In the genomic region with DNA sequence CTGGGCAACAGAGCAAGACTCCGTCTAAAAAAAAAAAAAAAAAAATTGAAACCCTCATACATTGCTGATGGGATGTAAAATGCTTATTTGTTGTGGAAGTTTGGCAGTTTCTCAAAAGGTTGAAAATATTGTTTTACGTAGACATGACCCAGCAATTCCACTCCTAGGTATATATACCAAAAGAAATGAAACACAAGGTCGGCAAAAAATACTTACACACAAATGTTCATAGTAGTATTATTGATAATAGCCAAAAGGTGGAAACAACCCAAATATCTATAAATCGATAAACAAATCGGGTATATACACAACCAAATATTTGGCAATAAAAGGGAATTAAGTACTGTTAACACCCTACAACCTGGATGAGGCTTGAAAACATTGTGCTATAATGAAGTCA, we compare ENCODE assay signal across 18 cellular contexts. TPM values are rescaled to one million over a fixed set of nuclear protein-coding genes. Genes with fewer than 3 reads are reported as not detected.
DNase-seq lines count a peak whose midpoint lies in the region; ATAC-seq, FAIRE-seq and TF ChIP-seq lines count a peak whose summit lies in the region.
"Had no signal": no experiment of that assay in that cellular context is flagged by ENCODE, and none has a peak within 500 bp of the region (broad histone marks: within the 10 kb centered on the region; RNA-seq: fewer than 3 reads in every experiment).

No MANE protein-coding gene starts in this region.

- FAIRE-seq in HepG2 (lab: Jason Lieb, UNC) = no peak
- FAIRE-seq: H54 had no signal

- no peaks in the 10 kb centered on the region for H3K36me3 ChIP-seq in HepG2 (replicated peaks in 1 of 2; ENCODE audit: control insufficient read depth in 1 of 2, insufficient read depth in 2 of 2, low read length in 2 of 2)
- H3K36me3 ChIP-seq in right lobe of liver = no peaks in the 10 kb centered on the region
- H3K36me3 ChIP-seq: BE2C had no signal

- intact Hi-C loops in HepG2 (cut with micrococcal nuclease; ENCODE audit: unreplicated experiment) (no loop called here), right lobe of liver (cut with DNase I) (no loop called here)

- H3K9me3 ChIP-seq in HepG2 (ENCODE audit: low read length) (no peaks in the 10 kb centered on the region), right lobe of liver (no peaks in the 10 kb centered on the region)
- H3K9me3 ChIP-seq: BE2C had no signal

- no peak for TF ChIP-seq RAD21 in HepG2 (CRISPR knock-in tag; IDR thresholded peaks at IDR 0.05)

- H3K4me1 ChIP-seq in HepG2 (ENCODE audit: insufficient read depth, low read length) (no peaks in the 10 kb centered on the region), right lobe of liver (no peaks in the 10 kb centered on the region)
- H3K4me1 ChIP-seq: BE2C, Caco-2 had no signal

- H3K27ac ChIP-seq in HepG2 (ENCODE audit: extremely low read length, insufficient read depth, low read length) = no peak overlapping the region
- no peak overlapping the region for H3K27ac ChIP-seq in right lobe of liver
- H3K27ac ChIP-seq: HL-60 had no signal

- peaks cover 17% of the 10 kb centered on the region for H3K36me3 Mint-ChIP-seq in WTC11
- H3K36me3 Mint-ChIP-seq in neural crest cell (ENCODE audit: low read depth) = peaks cover 21% of the 10 kb centered on the region
- H3K36me3 Mint-ChIP-seq: CD4-positive, CD25-positive, alpha-beta regulatory T cell; IgD-negative memory B cell had no signal

- H3K27me3 Mint-ChIP-seq in WTC11 (ENCODE audit: low read depth) (no peaks in the 10 kb centered on the region), neural crest cell (ENCODE audit: low read depth) (peaks cover 6% of the 10 kb centered on the region)
- H3K27me3 Mint-ChIP-seq: CD4-positive, CD25-positive, alpha-beta regulatory T cell; IgD-negative memory B cell had no signal

- peaks cover 13% of the 10 kb centered on the region for H3K79me2 ChIP-seq in HepG2 (ENCODE audit: insufficient read depth, low read length)

- CTCF ChIA-PET in HepG2 (lab: Yijun Ruan, JAX; ENCODE audit: low intra/inter-chr PET ratio, low total read pairs) = no interaction called here
- CTCF ChIA-PET in WTC11 (lab: Charles Lee) = no interaction called here

- H3K4me3 ChIP-seq in HepG2 (replicated peaks in 1 of 3; ENCODE audit: insufficient read depth in 1 of 3, low read depth in 2 of 3, low read length in 3 of 3) (no peak overlapping the region), right lobe of liver (no peak overlapping the region)
- H3K4me3 ChIP-seq: GM23338 had no signal

- POLR2A ChIA-PET in HepG2 (lab: Yijun Ruan, JAX) (no interaction called here), WTC11 (lab: Charles Lee) (no interaction called here)

- H3K4me1 Mint-ChIP-seq in WTC11 = 0 out of 2 replicates have a peak, but pooled peaks cover 2% of the 10 kb centered on the region
- H3K4me1 Mint-ChIP-seq in neural crest cell = peaks cover 13% of the 10 kb centered on the region
- H3K4me1 Mint-ChIP-seq: GM23338 had no signal

- peak overlapping the region; percentile 92; the same call in 1 of the 2 replicates for H3K27ac Mint-ChIP-seq in WTC11
- H3K27ac Mint-ChIP-seq in neural crest cell (ENCODE audit: unreplicated experiment) = no peak overlapping the region
- H3K27ac Mint-ChIP-seq: CD4-positive, CD25-positive, alpha-beta regulatory T cell; GM23338 had no signal

- peaks cover 37% of the 10 kb centered on the region for H3K9me3 Mint-ChIP-seq in WTC11
- peaks cover 10% of the 10 kb centered on the region for H3K9me3 Mint-ChIP-seq in neural crest cell
- H3K9me3 Mint-ChIP-seq: IgD-negative memory B cell had no signal

- no peak overlapping the region for H3K4me2 ChIP-seq in HepG2 (ENCODE audit: low read depth, low read length)
- H3K4me2 ChIP-seq: GM23338 had no signal

- TF ChIP-seq POLR2A in HepG2 (IDR thresholded peaks at IDR 0.05; ENCODE audit: insufficient read depth in 1 of 2, low read depth in 2 of 2, low read length in 2 of 2) (no peak), right lobe of liver (IDR thresholded peaks at IDR 0.05) (no peak)

- DNase-seq in HepG2 (ENCODE audit: low spot score) (no peak), right lobe of liver (no peak), WTC11 (ENCODE audit: low spot score) (no peak), neural crest cell (ENCODE audit: low read depth, low spot score) (no peak), iPS-NIHi7 (ENCODE audit: extremely low spot score) (no peak)
- DNase-seq in stimulated activated naive CD4-positive, alpha-beta T cell treated with Interleukin-2 at 50 U/mL for 16 hours (lab: John Stamatoyannopoulos, UW) = no peak
- DNase-seq: ACHN; BE2C; C1 segment of cervical spinal cord; Caco-2; CD4-positive, CD25-positive, alpha-beta regulatory T cell; DMS79 treated with DMSO at 0.1 percent for 48 hours; GF-D8; HCEC 1CT had no signal

- H4K20me1 ChIP-seq in HepG2 (ENCODE audit: insufficient read depth, low read length) = no peaks in the 10 kb centered on the region

- WGBS in HepG2 (ENCODE audit: low lambda C conversion rate) = 90% methylated on average over 5 of the region's 5 CpGs
- WGBS in right lobe of liver (ENCODE audit: insufficient coverage, low coverage, low lambda C conversion rate, missing lambda C conversion rate) = 90% methylated on average over 5 of the region's 5 CpGs

- in situ Hi-C loops in HepG2 (cut with HindIII; ENCODE audit: extremely low pct_ligation_motif_present, low pct_unique_long_range_greater_than_20kb) = no loop called here

- H3K9ac ChIP-seq in HepG2 (ENCODE audit: insufficient read depth, low read depth, low read length) = no peak overlapping the region

- ATAC-seq in HepG2 = no peak
- no peak for ATAC-seq in right lobe of liver
- no peak for ATAC-seq in WTC11
- ATAC-seq: GM23338 had no signal

- BruUV-seq in HepG2 (replicated peaks; lab: Mats Ljungman, UMichigan) = no TSS peak

- H2AFZ ChIP-seq in HepG2 (ENCODE audit: low read length) = no peak overlapping the region
- H2AFZ ChIP-seq: GM23338 had no signal

- H3K27me3 ChIP-seq in HepG2 (ENCODE audit: control insufficient read depth in 1 of 2, insufficient read depth in 2 of 2, low read length in 2 of 2) = no peaks in the 10 kb centered on the region; a peak in 1 of 5 replicates
- H3K27me3 ChIP-seq in right lobe of liver = no peaks in the 10 kb centered on the region
- H3K27me3 ChIP-seq: BE2C had no signal

- TF ChIP-seq CTCF in HepG2 (CRISPR knock-in tag; IDR thresholded peaks at IDR 0.05) (no peak), right lobe of liver (IDR thresholded peaks at IDR 0.05) (no peak), WTC11 (IDR thresholded peaks at IDR 0.05) (no peak), neural crest cell (conservative IDR thresholded peaks at IDR 0.05) (no peak)

- TF ChIP-seq EP300 in HepG2 (IDR thresholded peaks at IDR 0.05; ENCODE audit: low read depth in 2 of 2, low read length in 2 of 2) (no peak), HepG2 (CRISPR knock-in tag; IDR thresholded peaks at IDR 0.05; ENCODE audit: borderline replicate concordance) (no peak)

- H3K4me3 Mint-ChIP-seq in WTC11 (no peak overlapping the region), neural crest cell (peak overlapping the region; percentile 66)
- H3K4me3 Mint-ChIP-seq: GM23338 had no signal

TF ChIP-seq in HepG2, 621 proteins besides CTCF, POLR2A, EP300 and RAD21 (continues in another document):
- no peak for TF ChIP-seq ZNF362 (CRISPR knock-in tag; IDR thresholded peaks at IDR 0.05; ENCODE audit: borderline replicate concordance)

TF ChIP-seq in WTC11, 78 proteins besides CTCF, POLR2A, EP300 and RAD21 (continues in another document):
- TF ChIP-seq ZNF425 (CRISPR knock-in tag; conservative IDR thresholded peaks at IDR 0.05) = no peak

RNA-seq across cellular contexts. Expression of gene ZNF143, which starts 5.1 kb away (rescaled TPM):
- total RNA-seq in HepG2 (2016; rRNA removed; fragmentation: Illumina TruSeq; extraction: Trizol) = 22.4 and 32.9 TPM in 2 replicates
- total RNA-seq in HepG2 (2016; cell fraction: cytosol; rRNA removed; fragmentation: Illumina TruSeq; extraction: Trizol; ENCODE audit: low read depth) = 5.2 and 7.5 TPM in 2 replicates
- 23.4 and 29.8 TPM in 2 replicates for total RNA-seq in HepG2 (2016; cell fraction: insoluble cytoplasmic fraction; rRNA removed; fragmentation: Illumina TruSeq; extraction: Trizol)
- total RNA-seq in HepG2 (2016; cell fraction: membrane; rRNA removed; fragmentation: Illumina TruSeq; extraction: Trizol) = 11.5 and 14.0 TPM in 2 replicates
- total RNA-seq in HepG2 (2016; cell fraction: nucleus; rRNA removed; fragmentation: Illumina TruSeq; extraction: Trizol) = 18.6 and 20.4 TPM in 2 replicates
- polyA plus RNA-seq in HepG2 (2011; rRNA removed) = 35.6 and 35.9 TPM in 2 replicates
- polyA plus RNA-seq in HepG2 (2011; cell fraction: cytosol; rRNA removed) = 29.1 and 29.9 TPM in 2 replicates
- polyA plus RNA-seq in HepG2 (2011; cell fraction: nucleus; rRNA removed) = 18.4 and 27.0 TPM in 2 replicates
- 13.8 and 18.8 TPM in 2 replicates for polyA plus RNA-seq in HepG2 (2012)
- polyA plus RNA-seq in HepG2 (2016; cell fraction: cytosol; fragmentation: Illumina TruSeq; extraction: Trizol; ENCODE audit: low read depth) = 2.9 and 3.6 TPM in 2 replicates
- polyA plus RNA-seq in HepG2 (2016; cell fraction: insoluble cytoplasmic fraction; fragmentation: Illumina TruSeq; extraction: Trizol; ENCODE audit: low read depth) = 24.4 and 28.9 TPM in 2 replicates
- polyA plus RNA-seq in HepG2 (2016; cell fraction: membrane; fragmentation: Illumina TruSeq; extraction: Trizol; ENCODE audit: low read depth) = 6.5 and 7.2 TPM in 2 replicates
- polyA plus RNA-seq in HepG2 (2016; cell fraction: nucleus; fragmentation: Illumina TruSeq; extraction: Trizol; ENCODE audit: insufficient read depth, low read depth) = 20.4 and 26.1 TPM in 2 replicates
- 112 and 116 TPM in 2 replicates for polyA minus RNA-seq in HepG2 (2011; rRNA and poly(A)+ RNA removed; ENCODE audit: low replicate concordance)
- polyA minus RNA-seq in HepG2 (2011; cell fraction: cytosol; rRNA and poly(A)+ RNA removed) = 17.3 and 30.3 TPM in 2 replicates
- 57.6 and 60.4 TPM in 2 replicates for polyA minus RNA-seq in HepG2 (2011; cell fraction: nucleus; rRNA and poly(A)+ RNA removed)
- total RNA-seq in right lobe of liver = 10 to 100 TPM in 2 of 6 experiments, 1 to 10 TPM in 4; 5.8 to 16.0 (median 9.5) TPM
- total RNA-seq in WTC11 (2021) = 34.0 to 35.8 TPM (median 34.0 TPM) in 3 replicates
- total RNA-seq in neural crest cell = 35.0 and 39.1 TPM in 2 replicates
